In the genomic region with DNA sequence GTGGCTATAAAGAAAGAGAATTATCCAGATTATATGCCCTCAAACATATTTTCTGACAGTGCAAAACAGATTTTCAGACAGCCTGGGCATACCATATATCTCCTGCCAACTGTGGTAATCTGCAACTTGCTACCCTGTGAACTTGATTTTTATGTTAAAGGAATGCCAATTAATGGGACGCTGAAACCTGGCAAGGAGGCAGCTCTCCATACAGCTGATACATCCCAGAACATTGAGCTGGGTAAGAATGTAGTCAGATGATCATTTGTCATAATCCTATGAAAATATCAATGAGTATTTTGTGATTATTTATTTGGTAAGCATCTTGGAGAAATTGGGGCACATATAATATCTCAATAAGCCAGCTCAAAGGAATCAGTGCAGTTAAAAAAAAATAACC, we compare ENCODE assay signal across 16 cellular contexts.
A peak's percentile ranks its signal among the peaks of the same experiment; 100 is the strongest.
DNase-seq lines count a peak whose midpoint lies in the region; ATAC-seq and TF ChIP-seq lines count a peak whose summit lies in the region.
"Had no signal": no experiment of that assay in that cellular context is flagged by ENCODE, and none has a peak within 500 bp of the region (broad histone marks: within the 10 kb centered on the region; RNA-seq: fewer than 3 reads in every experiment).

No MANE protein-coding gene starts in this region.

- DNase-seq in left ventricle myocardium inferior: no peak
- no peak for DNase-seq in right atrium auricular region (ENCODE audit: low spot score)
- peak; percentile 94 for DNase-seq in retinal pigment epithelial cell (ENCODE audit: low read depth)
- DNase-seq in NCI-H2107 (lab: John Stamatoyannopoulos, UW): no peak
- DNase-seq in upper lobe of left lung: no peak
- DNase-seq: AML-193; Caco-2; Calu3; CD4-positive, alpha-beta T cell; CD8-positive, alpha-beta T cell; DMS79 treated with DMSO at 0.1 percent for 48 hours; GF-D8 had no signal

- H3K27ac ChIP-seq in left ventricle myocardium inferior (replicated peaks) (peak overlapping the region; percentile 2), right atrium auricular region (no peak overlapping the region), upper lobe of left lung (no peak overlapping the region)
- H3K27ac ChIP-seq: 22Rv1; BLaER1 treated with 17β-estradiol and CSF1 and Interleukin-3, amounts not matched to agents 10 nM and 100 nM; C4-2B had no signal

- 88 to 91% methylated on average over 1 of the region's 1 CpG for WGBS in upper lobe of left lung, 2 donors

- ATAC-seq in upper lobe of left lung (ENCODE audit: low FRiP score in 2 of 2): no peak
- ATAC-seq: A549; CD8-positive, alpha-beta T cell had no signal

- no peak overlapping the region for H3K4me3 ChIP-seq in left ventricle myocardium inferior
- no peak overlapping the region for H3K4me3 ChIP-seq in right atrium auricular region
- H3K4me3 ChIP-seq in retinal pigment epithelial cell (ENCODE audit: low read length): no peak overlapping the region
- H3K4me3 ChIP-seq in upper lobe of left lung: no peak overlapping the region
- H3K4me3 ChIP-seq: A549; BLaER1 treated with 17β-estradiol and CSF1 and Interleukin-3, amounts not matched to agents 10 nM and 100 nM had no signal

- H3K4me1 ChIP-seq in left ventricle myocardium inferior (peaks cover 31% of the 10 kb centered on the region), right atrium auricular region (peaks cover 0 to 15% of the 10 kb centered on the region in 2 donors), upper lobe of left lung (peaks cover 0 to 9% (median 4%) of the 10 kb centered on the region in 4 donors)

- no peaks in the 10 kb centered on the region for H3K27me3 ChIP-seq in left ventricle myocardium inferior (ENCODE audit: low read depth)
- H3K27me3 ChIP-seq in right atrium auricular region: no peaks in the 10 kb centered on the region
- no peaks in the 10 kb centered on the region for H3K27me3 ChIP-seq in upper lobe of left lung
- H3K27me3 ChIP-seq: BLaER1 treated with 17β-estradiol and CSF1 and Interleukin-3, amounts not matched to agents 10 nM and 100 nM had no signal

- H3K36me3 ChIP-seq in left ventricle myocardium inferior (peaks cover 98% of the 10 kb centered on the region), right atrium auricular region (peaks cover 70% of the 10 kb centered on the region), upper lobe of left lung (peaks cover 13 to 88% (median 35%) of the 10 kb centered on the region in 4 donors)

- TF ChIP-seq CTCF in left ventricle myocardium inferior (IDR thresholded peaks at IDR 0.05; ENCODE audit: borderline replicate concordance) (no peak), right atrium auricular region (IDR thresholded peaks at IDR 0.05) (no peak), retinal pigment epithelial cell (conservative IDR thresholded peaks at IDR 0.05; ENCODE audit: low read depth, low read length) (no peak), upper lobe of left lung (IDR thresholded peaks at IDR 0.05) (no peak)

- TF ChIP-seq EP300 in upper lobe of left lung (IDR thresholded peaks at IDR 0.05): no peak

- no peak for TF ChIP-seq POLR2A in upper lobe of left lung (IDR thresholded peaks at IDR 0.05)

- intact Hi-C loops in left ventricle myocardium inferior (cut with micrococcal nuclease): no loop called here

- peaks cover 12% of the 10 kb centered on the region for H3K9me3 ChIP-seq in left ventricle myocardium inferior (replicated peaks)
- H3K9me3 ChIP-seq in right atrium auricular region: peaks cover 0 to 13% of the 10 kb centered on the region in 2 donors
- H3K9me3 ChIP-seq in upper lobe of left lung: no peaks in the 10 kb centered on the region
- H3K9me3 ChIP-seq: A549, Caco-2 had no signal
